Comparison of ENCODE assay signal across 2 cellular contexts in genomic region chr5:72776684-72777083, GRCh38.
A peak's percentile ranks its signal among the peaks of the same experiment; 100 is the strongest.
TF ChIP-seq lines count a peak whose summit lies in the region.

No MANE protein-coding gene starts in this region.

TF ChIP-seq in GM23338, 12 proteins besides CTCF, POLR2A, EP300 and RAD21:
- TF ChIP-seq ZNF462 (CRISPR knock-in tag; IDR thresholded peaks at IDR 0.05), result no peak
- no peak for TF ChIP-seq ETS1 (IDR thresholded peaks at IDR 0.05)
- TF ChIP-seq EZH2phosphoT487 (IDR thresholded peaks at IDR 0.05; ENCODE audit: unreplicated experiment), result no peak
- TF ChIP-seq ZNF331 (CRISPR knock-in tag; IDR thresholded peaks at IDR 0.05; ENCODE audit: low read depth), result no peak
- no peak for TF ChIP-seq CREB1 (CRISPR knock-in tag; IDR thresholded peaks at IDR 0.05; ENCODE audit: low read depth)
- no peak for TF ChIP-seq NANOG (IDR thresholded peaks at IDR 0.05; ENCODE audit: borderline replicate concordance)
- TF ChIP-seq JUNB (IDR thresholded peaks at IDR 0.05; ENCODE audit: unreplicated experiment), result no peak

TF ChIP-seq in K562, 482 proteins besides CTCF, POLR2A, EP300 and RAD21 (continued from another document):
- TF ChIP-seq ZNF280A (IDR thresholded peaks at IDR 0.05; ENCODE audit: low read depth, partially characterized antibody), result peak; percentile 55
